24 cellular contexts compared by ENCODE assay signal in the genomic region with DNA sequence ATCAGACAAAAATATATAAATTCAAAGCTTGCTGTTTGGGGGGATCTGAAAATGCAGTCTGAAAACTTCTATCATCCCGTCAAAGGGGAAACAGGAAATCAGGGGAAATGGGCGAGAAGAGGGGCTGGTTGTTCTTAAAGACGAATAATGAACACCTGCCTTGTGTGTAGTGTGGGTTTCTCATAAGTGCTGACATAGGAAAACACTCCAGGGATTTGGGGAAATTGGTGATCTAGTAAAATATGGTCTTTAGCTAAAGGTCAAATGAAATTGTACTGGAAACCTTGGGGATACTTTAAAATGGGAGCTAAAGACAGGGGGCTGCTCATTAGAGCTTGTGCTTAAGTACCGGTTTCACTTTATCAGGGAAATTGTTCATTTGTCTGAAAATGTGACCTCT. TPM values are rescaled to one million over a fixed set of nuclear protein-coding genes. Genes with fewer than 3 reads are reported as not detected.
"Had no signal": no experiment of that assay in that cellular context is flagged by ENCODE, and none has a peak within 500 bp of the region (broad histone marks: within the 10 kb centered on the region; RNA-seq: fewer than 3 reads in every experiment).

No MANE protein-coding gene starts in this region.

- H3K27ac ChIP-seq: breast epithelium, dorsolateral prefrontal cortex, left lung, testis, uterus had no signal

- H3K4me1 ChIP-seq: breast epithelium, left lung, testis, uterus had no signal

- DNase-seq: activated CD4-positive, alpha-beta memory T cell treated with anti-CD3 and anti-CD28 coated beads for 36 hours; activated CD4-positive, alpha-beta T cell treated with anti-CD3 and anti-CD28 coated beads for 48 hours; activated effector memory CD4-positive, alpha-beta T cell treated with Interleukin-2 at 50 U/mL for 16 hours; activated naive CD4-positive, alpha-beta T cell treated with anti-CD3 and anti-CD28 coated beads for 36 hours; activated naive CD8-positive, alpha-beta T cell treated with anti-CD3 and anti-CD28 coated beads, Interleukin-2, amount 10 ng/mL, durations not matched to agents 7 days and 5 days; activated T-cell treated with anti-CD3 and anti-CD28 coated beads, Interleukin-2, amount 50 U/mL, for 72 hours; amniotic stem cell; dorsolateral prefrontal cortex; effector memory CD8-positive, alpha-beta T cell; glutamatergic neuron; hippocampal formation; kidney glomerular epithelial cell; left lung; naive B cell; stimulated activated CD4-positive, alpha-beta T cell treated with anti-CD3 and anti-CD28 coated beads, Interleukin-2, amount 100 ng/mL, for 48 hours; stimulated activated CD8-positive, alpha-beta memory T cell treated with anti-CD3 and anti-CD28 coated beads, Interleukin-4, amount 100 ng/mL, for 48 hours; stimulated activated naive CD4-positive, alpha-beta T cell; testis; trophoblast cell; uterus had no signal

- H3K9me3 ChIP-seq: breast epithelium, left lung, testis, uterus had no signal

- H3K36me3 ChIP-seq: breast epithelium, left lung, uterus had no signal

- H3K27me3 ChIP-seq: breast epithelium, dorsolateral prefrontal cortex, left lung, testis, uterus had no signal

- H3K4me3 ChIP-seq: breast epithelium, dorsolateral prefrontal cortex, left lung, lung, testis, uterus had no signal

RNA-seq across cellular contexts. Expression of a gene that starts 39.6 kb away (rescaled TPM):
- total RNA-seq: activated CD4-positive, alpha-beta memory T cell treated with anti-CD3 and anti-CD28 coated beads for 36 hours; activated naive CD4-positive, alpha-beta T cell treated with anti-CD3 and anti-CD28 coated beads for 36 hours; activated naive CD8-positive, alpha-beta T cell treated with anti-CD3 and anti-CD28 coated beads, Interleukin-2, amount 10 ng/mL, durations not matched to agents 7 days and 5 days; activated T-cell treated with anti-CD3 and anti-CD28 coated beads, Interleukin-2, amount 50 U/mL, for 72 hours; endothelial cell of umbilical vein; neural crest cell had no signal
- polyA plus RNA-seq: endothelial cell of umbilical vein had no signal
